8 cellular contexts compared by ENCODE assay signal in the genomic region with DNA sequence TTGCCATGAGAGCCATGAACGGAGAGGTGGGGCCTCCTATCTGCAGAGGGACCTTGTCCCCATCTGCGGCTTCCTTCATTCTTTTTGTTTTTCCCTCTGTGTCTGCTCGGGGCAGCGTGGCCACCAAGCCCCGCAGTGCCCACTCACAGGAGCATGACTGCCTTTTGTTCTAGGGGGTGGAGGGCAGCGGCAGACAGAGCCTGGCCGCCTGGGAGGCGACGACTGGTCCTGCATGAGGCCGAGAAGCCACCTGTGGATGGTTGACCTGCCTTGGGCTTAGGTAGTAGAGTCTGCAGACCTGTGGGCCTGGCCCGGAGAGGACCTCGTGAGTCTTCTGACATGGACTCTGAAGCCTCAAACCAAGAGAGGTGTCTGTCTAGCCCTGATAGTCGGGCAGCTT. TPM values are rescaled to one million over a fixed set of nuclear protein-coding genes. Genes with fewer than 3 reads are reported as not detected.
DNase-seq lines count a peak whose midpoint lies in the region; ATAC-seq and TF ChIP-seq lines count a peak whose summit lies in the region.

No MANE protein-coding gene starts in this region.

- H3K27me3 ChIP-seq in GM23248 (replicated peaks; ENCODE audit: insufficient read depth), result no peaks in the 10 kb centered on the region

- peaks cover 14% of the 10 kb centered on the region; the same call in 1 of the 2 replicates for H3K4me1 ChIP-seq in GM23248 (ENCODE audit: insufficient read depth)

- H3K36me3 Mint-ChIP-seq in T-helper 17 cell (ENCODE audit: low read depth), result peaks cover 4% of the 10 kb centered on the region

- WGBS in GM23248 (ENCODE audit: low coverage in 1 of 2, low lambda C conversion rate in 2 of 2, missing lambda C conversion rate in 2 of 2), 2 experiments, result 45 to 50% methylated on average over 11 to 13 of the region's 13 CpGs

- in situ Hi-C loops in GM23248 (cut with MboI), result no loop called here

- H3F3A ChIP-seq in GM23248 (ENCODE audit: insufficient read depth), result peaks cover 48% of the 10 kb centered on the region

- H3K9ac ChIP-seq in GM23248, result peak overlapping the region; percentile 100

- H3K36me3 ChIP-seq in GM23248 (ENCODE audit: low read depth), result peaks cover 36% of the 10 kb centered on the region

- H3K4me2 ChIP-seq in GM23248 (ENCODE audit: unreplicated experiment), result peak overlapping the region; percentile 99

- peaks cover 29% of the 10 kb centered on the region for H3K79me2 ChIP-seq in GM23248 (ENCODE audit: insufficient read depth)

- H3K4me3 Mint-ChIP-seq in T-helper 17 cell, result peak overlapping the region; percentile 96

- peak overlapping the region; percentile 98 for H3K27ac Mint-ChIP-seq in T-helper 17 cell

- TF ChIP-seq CTCF in fibroblast of pulmonary artery (IDR thresholded peaks at IDR 0.05; ENCODE audit: low read length, missing control alignments) (no peak), GM20000 (IDR thresholded peaks at IDR 0.05; ENCODE audit: extremely low read depth, missing control alignments) (no peak)

- H3K9me2 ChIP-seq in GM23248 (ENCODE audit: insufficient read depth), result no peaks in the 10 kb centered on the region

- ATAC-seq in T-helper 17 cell (no peak), GM19035 (IDR thresholded peaks at IDR 0.05; ENCODE audit: unreplicated experiment) (no peak)

- no peaks in the 10 kb centered on the region for H4K20me1 ChIP-seq in GM23248 (ENCODE audit: insufficient read depth)

- DNase-seq in GM23248 (no peak), T-helper 17 cell (no peak), fibroblast of pulmonary artery (ENCODE audit: low read depth) (no peak), skeletal muscle cell (ENCODE audit: low read depth) (no peak), GM20000 (ENCODE audit: low spot score) (no peak), NCI-H1930 (lab: John Stamatoyannopoulos, UW) (no peak)
- DNase-seq in stimulated activated CD8-positive, alpha-beta memory T cell treated with anti-CD3 and anti-CD28 coated beads, Interleukin-4, amount 100 ng/mL, for 48 hours, result no peak

- H3K4me3 ChIP-seq in GM23248 (peak overlapping the region; percentile 100), fibroblast of pulmonary artery (replicated peaks; ENCODE audit: low read depth, low read length) (peak overlapping the region; percentile 90), skeletal muscle cell (ENCODE audit: low read depth, low read length) (peak overlapping the region; percentile 74)

- no peaks in the 10 kb centered on the region for H3K9me3 ChIP-seq in GM23248 (ENCODE audit: low read depth)
- H3K9me3 ChIP-seq in T-helper 17 cell (ENCODE audit: control insufficient read depth, low read length, poor library complexity, severe bottlenecking), result no peaks in the 10 kb centered on the region

- H3K4me1 Mint-ChIP-seq in T-helper 17 cell, result peaks cover 22% of the 10 kb centered on the region

- no peak overlapping the region for H2AFZ ChIP-seq in GM23248

- H3K27ac ChIP-seq in GM23248, result no peak overlapping the region

- no peaks in the 10 kb centered on the region for H3K27me3 Mint-ChIP-seq in T-helper 17 cell

RNA-seq across cellular contexts. Expression of a gene that starts 1.4 kb away (rescaled TPM):
- 188 and 210 TPM in 2 replicates for total RNA-seq in GM23248 (2014; rRNA removed; shearing (Covaris generic))
- 143 and 150 TPM in 2 replicates for polyA plus RNA-seq in GM23248 (2016; fragmentation: Nextera tagmentation; extraction: Ambion mirVana)
- 100 to 1,000 TPM; 319 to 380 TPM for total RNA-seq in T-helper 17 cell

RNA-seq across cellular contexts. Expression of a gene that starts 21.6 kb away (rescaled TPM):
- 120 and 149 TPM in 2 replicates for total RNA-seq in GM23248 (2014; rRNA removed; shearing (Covaris generic))
- 89.7 and 92.4 TPM in 2 replicates for polyA plus RNA-seq in GM23248 (2016; fragmentation: Nextera tagmentation; extraction: Ambion mirVana)
- 10 to 100 TPM; 49.1 to 53.3 TPM for total RNA-seq in T-helper 17 cell

RNA-seq across cellular contexts. Expression of a gene that starts 36.1 kb away (rescaled TPM):
- 7.9 and 8.2 TPM in 2 replicates for total RNA-seq in GM23248 (2014; rRNA removed; shearing (Covaris generic))
- polyA plus RNA-seq in GM23248 (2016; fragmentation: Nextera tagmentation; extraction: Ambion mirVana), result 8.5 and 8.6 TPM in 2 replicates
- 10 to 100 TPM; 23.2 to 31.3 TPM for total RNA-seq in T-helper 17 cell

RNA-seq across cellular contexts. Expression of a gene that starts 54.0 kb away (rescaled TPM):
- total RNA-seq in GM23248 (2014; rRNA removed; shearing (Covaris generic)), result 17.0 and 21.1 TPM in 2 replicates
- polyA plus RNA-seq in GM23248 (2016; fragmentation: Nextera tagmentation; extraction: Ambion mirVana), result 45.0 and 48.3 TPM in 2 replicates
- 10 to 100 TPM; 43.9 to 53.6 TPM for total RNA-seq in T-helper 17 cell
